In genomic region chr5:58318468-58318867, GRCh38 we compare ENCODE assay signal across 24 cellular contexts.
A peak's percentile ranks its signal among the peaks of the same experiment; 100 is the strongest.
DNase-seq lines count a peak whose midpoint lies in the region; TF ChIP-seq lines count a peak whose summit lies in the region.
"Had no signal": no experiment of that assay in that cellular context is flagged by ENCODE, and none has a peak within 500 bp of the region (broad histone marks: within the 10 kb centered on the region; RNA-seq: fewer than 3 reads in every experiment).

No MANE protein-coding gene starts in this region.

- peak overlapping the region; percentile 58 for H3K27ac Mint-ChIP-seq in HFFc6
- H3K27ac Mint-ChIP-seq: activated naive CD8-positive, alpha-beta T cell treated with anti-CD3 and anti-CD28 coated beads for 36 hours; activated T-helper 1 cell treated with anti-CD3 and anti-CD28 coated beads, Interleukin-12 subunit alpha, Interleukin-12 subunit beta, Interleukin-2, Interleukin-4 antibody, amounts not matched to agents 30 ng/mL and 10 ng/mL and 1 ng/mL, durations not matched to agents 14 hours and 24 hours and 36 hours; CD8-positive, alpha-beta T cell had no signal

- no peak overlapping the region for H3K4me3 ChIP-seq in fibroblast of villous mesenchyme (ENCODE audit: low read depth, low read length)
- H3K4me3 ChIP-seq: cardiac muscle cell, HAP-1, psoas muscle, thyroid gland had no signal

- intact Hi-C loops in posterior cingulate gyrus (cut with DNase I), result no loop called here

- no peaks in the 10 kb centered on the region; the same call in 1 of the 2 replicates for H3K27me3 Mint-ChIP-seq in HFFc6 (ENCODE audit: insufficient read depth)

- H3K36me3 Mint-ChIP-seq in HFFc6 (ENCODE audit: low read depth), result no peaks in the 10 kb centered on the region
- H3K36me3 Mint-ChIP-seq: activated naive CD8-positive, alpha-beta T cell treated with anti-CD3 and anti-CD28 coated beads for 36 hours; CD8-positive, alpha-beta T cell had no signal

- H3K9me3 Mint-ChIP-seq in HFFc6, result no peaks in the 10 kb centered on the region
- H3K9me3 Mint-ChIP-seq: activated naive CD8-positive, alpha-beta T cell treated with anti-CD3 and anti-CD28 coated beads for 36 hours; activated T-helper 1 cell treated with anti-CD3 and anti-CD28 coated beads, Interleukin-12 subunit alpha, Interleukin-12 subunit beta, Interleukin-2, Interleukin-4 antibody, amounts not matched to agents 30 ng/mL and 10 ng/mL and 1 ng/mL, durations not matched to agents 14 hours and 24 hours and 36 hours; CD8-positive, alpha-beta T cell had no signal

- H3K4me3 Mint-ChIP-seq in HFFc6, result peak overlapping the region; percentile 44; the same call in 1 of the 2 replicates
- H3K4me3 Mint-ChIP-seq: activated naive CD8-positive, alpha-beta T cell treated with anti-CD3 and anti-CD28 coated beads for 36 hours; activated T-helper 1 cell treated with anti-CD3 and anti-CD28 coated beads, Interleukin-12 subunit alpha, Interleukin-12 subunit beta, Interleukin-2, Interleukin-4 antibody, amounts not matched to agents 30 ng/mL and 10 ng/mL and 1 ng/mL, durations not matched to agents 14 hours and 24 hours and 36 hours; CD8-positive, alpha-beta T cell had no signal

- DNase-seq in AG09319 (ENCODE audit: extremely low read depth, low read depth), result peak; percentile 4
- DNase-seq in HFFc6, result peak; percentile 48
- peak; percentile 22 for DNase-seq in astrocyte of the hippocampus (ENCODE audit: low read depth, low spot score)
- peak; percentile 20 for DNase-seq in fibroblast of villous mesenchyme (ENCODE audit: low read depth)
- no peak for DNase-seq in NCI-H2196 treated with DMSO at 0.1 percent for 48 hours (lab: John Stamatoyannopoulos, UW; ENCODE audit: unreplicated experiment)
- no peak for DNase-seq in posterior cingulate gyrus
- DNase-seq in epidermal melanocyte (ENCODE audit: insufficient read length, low spot score), result no peak
- no peak for DNase-seq in NCI-H2196 (lab: John Stamatoyannopoulos, UW; ENCODE audit: unreplicated experiment)
- DNase-seq: ACHN; activated CD4-positive, CD25-positive, alpha-beta regulatory T cell treated with anti-CD3 and anti-CD28 coated beads, Interleukin-2, amount 50 U/mL, for 72 hours; activated naive CD8-positive, alpha-beta T cell treated with anti-CD3 and anti-CD28 coated beads for 36 hours; CD8-positive, alpha-beta T cell; left ventricle myocardium superior; NCI-H1105; NCI-H2107; NCI-H526 treated with DMSO at 0.1 percent for 48 hours; psoas muscle; small intestine; stimulated activated CD4-positive, alpha-beta T cell treated with anti-CD3 and anti-CD28 coated beads, Interleukin-2, amount 100 ng/mL, for 48 hours; stimulated activated naive CD4-positive, alpha-beta T cell treated with Interleukin-2 at 50 U/mL for 16 hours; thyroid gland had no signal

- TF ChIP-seq CTCF in AG09319 (IDR thresholded peaks at IDR 0.05; ENCODE audit: low read depth, low read length) (no peak), HFFc6 (IDR thresholded peaks at IDR 0.05) (no peak), fibroblast of villous mesenchyme (IDR thresholded peaks at IDR 0.05; ENCODE audit: insufficient read depth, low read depth, low read length) (no peak)

- peaks cover 59% of the 10 kb centered on the region for H3K4me1 Mint-ChIP-seq in HFFc6 (ENCODE audit: low read depth)
- H3K4me1 Mint-ChIP-seq: activated naive CD8-positive, alpha-beta T cell treated with anti-CD3 and anti-CD28 coated beads for 36 hours had no signal

Comparison
In these comparisons a context has a peak if more than half of its experiments do, and no peak if none do; other contexts are left out.
1. DNase-seq: peak in AG09319 (single experiment), HFFc6 (single experiment), astrocyte of the hippocampus (single experiment) and fibroblast of villous mesenchyme (single experiment); none in NCI-H2196 treated with DMSO at 0.1 percent for 48 hours (single experiment), posterior cingulate gyrus (0 of 10), epidermal melanocyte (single experiment) and NCI-H2196 (single experiment).